Comparison of ENCODE assay signal across 1 cellular context in the genomic region with DNA sequence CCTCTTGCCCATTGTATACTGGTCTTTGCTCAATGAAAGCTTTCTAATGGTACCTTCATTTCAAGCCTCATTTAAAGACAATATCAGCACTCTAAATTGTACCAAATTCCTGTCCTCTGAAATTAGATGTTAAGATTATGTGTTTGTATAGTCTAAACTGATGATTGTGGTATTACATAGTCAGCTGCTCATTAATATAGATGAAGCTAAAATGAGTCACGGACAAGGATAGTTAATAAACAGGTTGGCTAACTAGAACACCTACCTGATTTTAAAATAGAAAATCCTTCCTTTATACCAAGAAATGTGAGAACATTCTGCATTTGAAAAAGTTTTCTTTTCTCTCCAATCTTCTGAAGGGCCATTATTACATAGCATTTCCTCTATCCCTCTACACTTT.
TF ChIP-seq lines count a peak whose summit lies in the region.

No MANE protein-coding gene starts in this region.

TF ChIP-seq in GM23338, 12 proteins besides CTCF, POLR2A, EP300 and RAD21 (continued from another document):
- TF ChIP-seq, protein P1, sequence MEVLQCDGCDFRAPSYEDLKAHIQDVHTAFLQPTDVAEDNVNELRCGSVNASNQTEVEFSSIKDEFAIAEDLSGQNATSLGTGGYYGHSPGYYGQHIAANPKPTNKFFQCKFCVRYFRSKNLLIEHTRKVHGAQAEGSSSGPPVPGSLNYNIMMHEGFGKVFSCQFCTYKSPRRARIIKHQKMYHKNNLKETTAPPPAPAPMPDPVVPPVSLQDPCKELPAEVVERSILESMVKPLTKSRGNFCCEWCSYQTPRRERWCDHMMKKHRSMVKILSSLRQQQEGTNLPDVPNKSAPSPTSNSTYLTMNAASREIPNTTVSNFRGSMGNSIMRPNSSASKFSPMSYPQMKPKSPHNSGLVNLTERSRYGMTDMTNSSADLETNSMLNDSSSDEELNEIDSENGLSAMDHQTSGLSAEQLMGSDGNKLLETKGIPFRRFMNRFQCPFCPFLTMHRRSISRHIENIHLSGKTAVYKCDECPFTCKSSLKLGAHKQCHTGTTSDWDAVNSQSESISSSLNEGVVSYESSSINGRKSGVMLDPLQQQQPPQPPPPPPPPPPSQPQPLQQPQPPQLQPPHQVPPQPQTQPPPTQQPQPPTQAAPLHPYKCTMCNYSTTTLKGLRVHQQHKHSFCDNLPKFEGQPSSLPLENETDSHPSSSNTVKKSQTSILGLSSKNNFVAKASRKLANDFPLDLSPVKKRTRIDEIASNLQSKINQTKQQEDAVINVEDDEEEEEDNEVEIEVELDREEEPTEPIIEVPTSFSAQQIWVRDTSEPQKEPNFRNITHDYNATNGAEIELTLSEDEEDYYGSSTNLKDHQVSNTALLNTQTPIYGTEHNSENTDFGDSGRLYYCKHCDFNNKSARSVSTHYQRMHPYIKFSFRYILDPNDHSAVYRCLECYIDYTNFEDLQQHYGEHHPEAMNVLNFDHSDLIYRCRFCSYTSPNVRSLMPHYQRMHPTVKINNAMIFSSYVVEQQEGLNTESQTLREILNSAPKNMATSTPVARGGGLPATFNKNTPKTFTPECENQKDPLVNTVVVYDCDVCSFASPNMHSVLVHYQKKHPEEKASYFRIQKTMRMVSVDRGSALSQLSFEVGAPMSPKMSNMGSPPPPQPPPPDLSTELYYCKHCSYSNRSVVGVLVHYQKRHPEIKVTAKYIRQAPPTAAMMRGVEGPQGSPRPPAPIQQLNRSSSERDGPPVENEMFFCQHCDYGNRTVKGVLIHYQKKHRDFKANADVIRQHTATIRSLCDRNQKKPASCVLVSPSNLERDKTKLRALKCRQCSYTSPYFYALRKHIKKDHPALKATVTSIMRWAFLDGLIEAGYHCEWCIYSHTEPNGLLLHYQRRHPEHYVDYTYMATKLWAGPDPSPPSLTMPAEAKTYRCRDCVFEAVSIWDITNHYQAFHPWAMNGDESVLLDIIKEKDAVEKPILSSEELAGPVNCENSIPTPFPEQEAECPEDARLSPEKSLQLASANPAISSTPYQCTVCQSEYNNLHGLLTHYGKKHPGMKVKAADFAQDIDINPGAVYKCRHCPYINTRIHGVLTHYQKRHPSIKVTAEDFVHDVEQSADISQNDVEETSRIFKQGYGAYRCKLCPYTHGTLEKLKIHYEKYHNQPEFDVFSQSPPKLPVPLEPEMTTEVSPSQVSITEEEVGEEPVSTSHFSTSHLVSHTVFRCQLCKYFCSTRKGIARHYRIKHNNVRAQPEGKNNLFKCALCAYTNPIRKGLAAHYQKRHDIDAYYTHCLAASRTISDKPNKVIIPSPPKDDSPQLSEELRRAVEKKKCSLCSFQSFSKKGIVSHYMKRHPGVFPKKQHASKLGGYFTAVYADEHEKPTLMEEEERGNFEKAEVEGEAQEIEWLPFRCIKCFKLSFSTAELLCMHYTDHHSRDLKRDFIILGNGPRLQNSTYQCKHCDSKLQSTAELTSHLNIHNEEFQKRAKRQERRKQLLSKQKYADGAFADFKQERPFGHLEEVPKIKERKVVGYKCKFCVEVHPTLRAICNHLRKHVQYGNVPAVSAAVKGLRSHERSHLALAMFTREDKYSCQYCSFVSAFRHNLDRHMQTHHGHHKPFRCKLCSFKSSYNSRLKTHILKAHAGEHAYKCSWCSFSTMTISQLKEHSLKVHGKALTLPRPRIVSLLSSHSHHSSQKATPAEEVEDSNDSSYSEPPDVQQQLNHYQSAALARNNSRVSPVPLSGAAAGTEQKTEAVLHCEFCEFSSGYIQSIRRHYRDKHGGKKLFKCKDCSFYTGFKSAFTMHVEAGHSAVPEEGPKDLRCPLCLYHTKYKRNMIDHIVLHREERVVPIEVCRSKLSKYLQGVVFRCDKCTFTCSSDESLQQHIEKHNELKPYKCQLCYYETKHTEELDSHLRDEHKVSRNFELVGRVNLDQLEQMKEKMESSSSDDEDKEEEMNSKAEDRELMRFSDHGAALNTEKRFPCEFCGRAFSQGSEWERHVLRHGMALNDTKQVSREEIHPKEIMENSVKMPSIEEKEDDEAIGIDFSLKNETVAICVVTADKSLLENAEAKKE (CRISPR knock-in tag; IDR thresholded peaks at IDR 0.05), result no peak
- TF ChIP-seq ZNF331 (CRISPR knock-in tag; IDR thresholded peaks at IDR 0.05; ENCODE audit: low read depth), result no peak
- TF ChIP-seq NANOG (IDR thresholded peaks at IDR 0.05; ENCODE audit: borderline replicate concordance), result no peak
- TF ChIP-seq ZNF114 (CRISPR knock-in tag; IDR thresholded peaks at IDR 0.05), result no peak
- no peak for TF ChIP-seq JUNB (IDR thresholded peaks at IDR 0.05; ENCODE audit: unreplicated experiment)
- TF ChIP-seq POLR2AphosphoS5 (IDR thresholded peaks at IDR 0.05; ENCODE audit: low read depth), result no peak
- TF ChIP-seq, protein P2, sequence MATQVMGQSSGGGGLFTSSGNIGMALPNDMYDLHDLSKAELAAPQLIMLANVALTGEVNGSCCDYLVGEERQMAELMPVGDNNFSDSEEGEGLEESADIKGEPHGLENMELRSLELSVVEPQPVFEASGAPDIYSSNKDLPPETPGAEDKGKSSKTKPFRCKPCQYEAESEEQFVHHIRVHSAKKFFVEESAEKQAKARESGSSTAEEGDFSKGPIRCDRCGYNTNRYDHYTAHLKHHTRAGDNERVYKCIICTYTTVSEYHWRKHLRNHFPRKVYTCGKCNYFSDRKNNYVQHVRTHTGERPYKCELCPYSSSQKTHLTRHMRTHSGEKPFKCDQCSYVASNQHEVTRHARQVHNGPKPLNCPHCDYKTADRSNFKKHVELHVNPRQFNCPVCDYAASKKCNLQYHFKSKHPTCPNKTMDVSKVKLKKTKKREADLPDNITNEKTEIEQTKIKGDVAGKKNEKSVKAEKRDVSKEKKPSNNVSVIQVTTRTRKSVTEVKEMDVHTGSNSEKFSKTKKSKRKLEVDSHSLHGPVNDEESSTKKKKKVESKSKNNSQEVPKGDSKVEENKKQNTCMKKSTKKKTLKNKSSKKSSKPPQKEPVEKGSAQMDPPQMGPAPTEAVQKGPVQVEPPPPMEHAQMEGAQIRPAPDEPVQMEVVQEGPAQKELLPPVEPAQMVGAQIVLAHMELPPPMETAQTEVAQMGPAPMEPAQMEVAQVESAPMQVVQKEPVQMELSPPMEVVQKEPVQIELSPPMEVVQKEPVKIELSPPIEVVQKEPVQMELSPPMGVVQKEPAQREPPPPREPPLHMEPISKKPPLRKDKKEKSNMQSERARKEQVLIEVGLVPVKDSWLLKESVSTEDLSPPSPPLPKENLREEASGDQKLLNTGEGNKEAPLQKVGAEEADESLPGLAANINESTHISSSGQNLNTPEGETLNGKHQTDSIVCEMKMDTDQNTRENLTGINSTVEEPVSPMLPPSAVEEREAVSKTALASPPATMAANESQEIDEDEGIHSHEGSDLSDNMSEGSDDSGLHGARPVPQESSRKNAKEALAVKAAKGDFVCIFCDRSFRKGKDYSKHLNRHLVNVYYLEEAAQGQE (IDR thresholded peaks at IDR 0.05; ENCODE audit: unreplicated experiment), result no peak
- no peak for TF ChIP-seq CREB1 (CRISPR knock-in tag; IDR thresholded peaks at IDR 0.05; ENCODE audit: low read depth)
- TF ChIP-seq, protein P3, sequence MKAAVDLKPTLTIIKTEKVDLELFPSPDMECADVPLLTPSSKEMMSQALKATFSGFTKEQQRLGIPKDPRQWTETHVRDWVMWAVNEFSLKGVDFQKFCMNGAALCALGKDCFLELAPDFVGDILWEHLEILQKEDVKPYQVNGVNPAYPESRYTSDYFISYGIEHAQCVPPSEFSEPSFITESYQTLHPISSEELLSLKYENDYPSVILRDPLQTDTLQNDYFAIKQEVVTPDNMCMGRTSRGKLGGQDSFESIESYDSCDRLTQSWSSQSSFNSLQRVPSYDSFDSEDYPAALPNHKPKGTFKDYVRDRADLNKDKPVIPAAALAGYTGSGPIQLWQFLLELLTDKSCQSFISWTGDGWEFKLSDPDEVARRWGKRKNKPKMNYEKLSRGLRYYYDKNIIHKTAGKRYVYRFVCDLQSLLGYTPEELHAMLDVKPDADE (IDR thresholded peaks at IDR 0.05), result no peak
- no peak for TF ChIP-seq STAT1 (IDR thresholded peaks at IDR 0.05; ENCODE audit: unreplicated experiment)
